21 cellular contexts compared by ENCODE assay signal in genomic region chr12:66297080-66297479, GRCh38. TPM values are rescaled to one million over a fixed set of nuclear protein-coding genes. Genes with fewer than 3 reads are reported as not detected.
DNase-seq lines count a peak whose midpoint lies in the region; ATAC-seq lines count a peak whose summit lies in the region.
"Had no signal": no experiment of that assay in that cellular context is flagged by ENCODE, and none has a peak within 500 bp of the region (broad histone marks: within the 10 kb centered on the region; RNA-seq: fewer than 3 reads in every experiment).

No MANE protein-coding gene starts in this region.

- no peaks in the 10 kb centered on the region for H3K36me3 ChIP-seq in CD4-positive, CD25-positive, alpha-beta regulatory T cell (ENCODE audit: control insufficient read depth, insufficient read depth, low read length)
- H3K36me3 ChIP-seq: BE2C; BLaER1 treated with 17β-estradiol and CSF1 and Interleukin-3, amounts not matched to agents 10 nM and 100 nM had no signal

- no peak overlapping the region for H3K4me3 Mint-ChIP-seq in activated CD4-positive, alpha-beta T cell treated with anti-CD3 and anti-CD28 coated beads, Interleukin-2, amount 10 ng/mL, durations not matched to agents 24 days and 14 days
- H3K4me3 Mint-ChIP-seq in CD4-positive, CD25-positive, alpha-beta regulatory T cell: peak overlapping the region in 1 of 4 donors; percentile 3
- H3K4me3 Mint-ChIP-seq: CD14-positive monocyte had no signal

- no peak overlapping the region for H3K27ac ChIP-seq in CD4-positive, CD25-positive, alpha-beta regulatory T cell (ENCODE audit: insufficient read depth, low read length, poor library complexity, severe bottlenecking)
- H3K27ac ChIP-seq: A549; BLaER1 treated with 17β-estradiol and CSF1 and Interleukin-3, amounts not matched to agents 10 nM and 100 nM had no signal

- H3K4me3 ChIP-seq in CD4-positive, CD25-positive, alpha-beta regulatory T cell (ENCODE audit: low read depth, low read length): peak overlapping the region; percentile 2
- H3K4me3 ChIP-seq: A549; BLaER1 treated with 17β-estradiol and CSF1 and Interleukin-3, amounts not matched to agents 10 nM and 100 nM had no signal

- peaks cover 31% of the 10 kb centered on the region for H3K4me1 Mint-ChIP-seq in activated CD4-positive, alpha-beta T cell treated with anti-CD3 and anti-CD28 coated beads, Interleukin-2, amount 10 ng/mL, durations not matched to agents 24 days and 14 days
- peaks cover 9 to 50% (median 28%) of the 10 kb centered on the region in 4 donors for H3K4me1 Mint-ChIP-seq in CD4-positive, CD25-positive, alpha-beta regulatory T cell

- intact Hi-C loops in activated CD4-positive, alpha-beta T cell treated with anti-CD3 and anti-CD28 coated beads, Interleukin-2, amount 10 ng/mL, durations not matched to agents 24 days and 14 days (cut with micrococcal nuclease): no loop called here

- peaks cover 3% of the 10 kb centered on the region for H3K9me3 Mint-ChIP-seq in activated CD4-positive, alpha-beta T cell treated with anti-CD3 and anti-CD28 coated beads, Interleukin-2, amount 10 ng/mL, durations not matched to agents 24 days and 14 days
- H3K9me3 Mint-ChIP-seq in CD4-positive, CD25-positive, alpha-beta regulatory T cell: peaks cover 0 to under 1% (median 0%) of the 10 kb centered on the region in 7 donors
- H3K9me3 Mint-ChIP-seq: CD4-positive, alpha-beta memory T cell had no signal

- H3K27me3 Mint-ChIP-seq in activated CD4-positive, alpha-beta T cell treated with anti-CD3 and anti-CD28 coated beads, Interleukin-2, amount 10 ng/mL, durations not matched to agents 24 days and 14 days: no peaks in the 10 kb centered on the region
- H3K27me3 Mint-ChIP-seq in CD4-positive, CD25-positive, alpha-beta regulatory T cell: no peaks in the 10 kb centered on the region
- H3K27me3 Mint-ChIP-seq: CD4-positive, alpha-beta memory T cell had no signal

- DNase-seq in activated CD4-positive, alpha-beta T cell treated with anti-CD3 and anti-CD28 coated beads, Interleukin-2, amount 10 ng/mL, durations not matched to agents 24 days and 14 days: peak; percentile 57
- DNase-seq in activated CD4-positive, alpha-beta T cell treated with anti-CD3 and anti-CD28 coated beads for 48 hours: no peak
- DNase-seq in CD4-positive, CD25-positive, alpha-beta regulatory T cell: no peak
- DNase-seq in NCI-H69 (lab: John Stamatoyannopoulos, UW) (peak; percentile 21), GM19238 (ENCODE audit: insufficient read length, low spot score) (no peak)
- DNase-seq: 8988T; ACHN; AML-193; BE2C; Calu3; CD4-positive, alpha-beta memory T cell; COR-L47; DMS53; DMS79 treated with DMSO at 0.1 percent for 48 hours; GF-D8; H7; HCEC 1CT had no signal

- ATAC-seq in CD4-positive, CD25-positive, alpha-beta regulatory T cell (ENCODE audit: low read depth in 2 of 2): no peak
- no peak for ATAC-seq in HG03135 (IDR thresholded peaks at IDR 0.05; ENCODE audit: unreplicated experiment)
- ATAC-seq: A549 had no signal

- peaks cover 1% of the 10 kb centered on the region for H3K36me3 Mint-ChIP-seq in activated CD4-positive, alpha-beta T cell treated with anti-CD3 and anti-CD28 coated beads, Interleukin-2, amount 10 ng/mL, durations not matched to agents 24 days and 14 days (ENCODE audit: low read depth)
- no peaks in the 10 kb centered on the region for H3K36me3 Mint-ChIP-seq in CD4-positive, CD25-positive, alpha-beta regulatory T cell
- H3K36me3 Mint-ChIP-seq: CD14-positive monocyte had no signal

- H3K4me1 ChIP-seq in CD4-positive, CD25-positive, alpha-beta regulatory T cell (ENCODE audit: control insufficient read depth, insufficient read depth, low read length, poor library complexity, severe bottlenecking): peaks cover 24% of the 10 kb centered on the region
- H3K4me1 ChIP-seq: A549, BE2C had no signal

- no peaks in the 10 kb centered on the region for H3K27me3 ChIP-seq in CD4-positive, CD25-positive, alpha-beta regulatory T cell (ENCODE audit: control insufficient read depth, insufficient read depth, low read length)
- H3K27me3 ChIP-seq: BLaER1 treated with 17β-estradiol and CSF1 and Interleukin-3, amounts not matched to agents 10 nM and 100 nM had no signal

- H3K27ac Mint-ChIP-seq in activated CD4-positive, alpha-beta T cell treated with anti-CD3 and anti-CD28 coated beads, Interleukin-2, amount 10 ng/mL, durations not matched to agents 24 days and 14 days: no peak overlapping the region
- peak overlapping the region in 1 of 3 donors; percentile 29 for H3K27ac Mint-ChIP-seq in CD4-positive, CD25-positive, alpha-beta regulatory T cell
- H3K27ac Mint-ChIP-seq: CD14-positive monocyte had no signal

- no peaks in the 10 kb centered on the region for H3K9me3 ChIP-seq in CD4-positive, CD25-positive, alpha-beta regulatory T cell (ENCODE audit: control insufficient read depth in 2 of 2, low read length in 2 of 2)
- H3K9me3 ChIP-seq: A549, BE2C had no signal

RNA-seq across cellular contexts. Expression of gene HELB, which starts 5.2 kb away (rescaled TPM):
- total RNA-seq in activated CD4-positive, alpha-beta T cell treated with anti-CD3 and anti-CD28 coated beads, Interleukin-2, amount 10 ng/mL, durations not matched to agents 24 days and 14 days: 20.2 and 21.4 TPM in 2 replicates
- 85.5 TPM for total RNA-seq in CD4-positive, CD25-positive, alpha-beta regulatory T cell
- polyA plus RNA-seq in CD4-positive, CD25-positive, alpha-beta regulatory T cell: 10 to 100 TPM; 21.8 to 30.2 (median 24.5) TPM

Comparison
In these comparisons a context has a peak if more than half of its experiments do, and no peak if none do; other contexts are left out.
1. DNase-seq: peak in activated CD4-positive, alpha-beta T cell treated with anti-CD3 and anti-CD28 coated beads, Interleukin-2, amount 10 ng/mL, durations not matched to agents 24 days and 14 days (single experiment) and NCI-H69 (single experiment); none in activated CD4-positive, alpha-beta T cell treated with anti-CD3 and anti-CD28 coated beads for 48 hours (single experiment), CD4-positive, CD25-positive, alpha-beta regulatory T cell (0 of 3) and GM19238 (single experiment).